Comparison of ENCODE assay signal across 1 cellular context in genomic region chr12:130876297-130876696, GRCh38.
TF ChIP-seq lines count a peak whose summit lies in the region.

No MANE protein-coding gene starts in this region.

TF ChIP-seq in H1, 55 proteins besides CTCF, POLR2A, EP300 and RAD21:
- TF ChIP-seq GTF2F1 (IDR thresholded peaks at IDR 0.05; ENCODE audit: borderline replicate concordance, low read depth, low read length) = no peak
- no peak for TF ChIP-seq JUND (IDR thresholded peaks at IDR 0.05; ENCODE audit: low read length)
- TF ChIP-seq POLR2AphosphoS5 (IDR thresholded peaks at IDR 0.05; ENCODE audit: low read depth, low read length) = peak; percentile 68; the same call in 1 of the 2 replicates
